Comparison of ENCODE assay signal across 8 cellular contexts in genomic region chr21:17512245-17513213, GRCh38. TPM values are rescaled to one million over a fixed set of nuclear protein-coding genes. Genes with fewer than 3 reads are reported as not detected.
DNase-seq lines count a peak whose midpoint lies in the region; ATAC-seq, FAIRE-seq and TF ChIP-seq lines count a peak whose summit lies in the region.

CXADR (plus strand) TSS chr21:17513043; CDS start chr21:17513130, 87 bp downstream.

- no peaks in the 10 kb centered on the region for H3K9me3 Mint-ChIP-seq in central memory CD8-positive, alpha-beta T cell

- peak within 1 kb of the TSS; percentile 80 for H3K4me3 Mint-ChIP-seq in central memory CD8-positive, alpha-beta T cell

- peaks cover 46% of the 10 kb centered on the region for H3K27me3 Mint-ChIP-seq in central memory CD8-positive, alpha-beta T cell

- H3K27ac Mint-ChIP-seq in central memory CD8-positive, alpha-beta T cell (ENCODE audit: low read depth), result no peak within 1 kb of the TSS

- FAIRE-seq in GM12891 (lab: Jason Lieb, UNC), result peak; percentile 74

- no peak for TF ChIP-seq POLR2A in GM12891 (IDR thresholded peaks at IDR 0.05; ENCODE audit: low read depth, low read length)

- H3K36me3 Mint-ChIP-seq in central memory CD8-positive, alpha-beta T cell (ENCODE audit: insufficient read depth), result peaks cover 5% of the 10 kb centered on the region

- H3K4me1 Mint-ChIP-seq in central memory CD8-positive, alpha-beta T cell, result peaks cover 19% of the 10 kb centered on the region

- DNase-seq in GM12891 (ENCODE audit: insufficient read length, low spot score) (peak; percentile 86), NCI-H1930 (lab: John Stamatoyannopoulos, UW) (peak; percentile 87 to 93), kidney tubule cell (ENCODE audit: low spot score) (peak; percentile 89), AML-193 (lab: John Stamatoyannopoulos, UW) (no peak)
- DNase-seq in activated CD4-positive, CD25-positive, alpha-beta regulatory T cell (lab: John Stamatoyannopoulos, UW), result peak; percentile 32 to 60 (median 44)
- DNase-seq in central memory CD8-positive, alpha-beta T cell (ENCODE audit: low spot score in 2 of 2), result peak; percentile 51 to 55
- peak; percentile 74 for DNase-seq in stimulated activated CD4-positive, alpha-beta T cell treated with anti-CD3 and anti-CD28 coated beads, Interleukin-1b, Interleukin-23, amount 100 ng/mL, for 48 hours

- ATAC-seq in HG02870 (IDR thresholded peaks at IDR 0.05; ENCODE audit: unreplicated experiment), result peak; percentile 85
- peak; percentile 77 for ATAC-seq in central memory CD8-positive, alpha-beta T cell (replicated peaks; ENCODE audit: extremely low read depth, poor library complexity, severe bottlenecking)

TF ChIP-seq in GM12891, 5 proteins besides CTCF, POLR2A, EP300 and RAD21:
- TF ChIP-seq PAX5 (IDR thresholded peaks at IDR 0.05; ENCODE audit: insufficient read depth, low read length, severe bottlenecking), result no peak
- no peak for TF ChIP-seq POU2F2 (IDR thresholded peaks at IDR 0.05; ENCODE audit: low read depth, low read length)
- no peak for TF ChIP-seq TAF1 (IDR thresholded peaks at IDR 0.05; ENCODE audit: low read depth, low read length)
TF ChIP-seq in GM12891: peak in this region for 0.

RNA-seq across cellular contexts. Expression of gene CXADR, which starts in this region (rescaled TPM):
- polyA plus RNA-seq in GM12891 (2012; ENCODE audit: low read depth, missing spikeins), result 0.28 TPM

Comparison
In these comparisons a context has a peak if more than half of its experiments do, and no peak if none do; other contexts are left out.
1. DNase-seq: peak in GM12891 (single experiment), NCI-H1930 (2 of 2), activated CD4-positive, CD25-positive, alpha-beta regulatory T cell (4 of 4), central memory CD8-positive, alpha-beta T cell (2 of 2), kidney tubule cell (single experiment) and stimulated activated CD4-positive, alpha-beta T cell treated with anti-CD3 and anti-CD28 coated beads, Interleukin-1b, Interleukin-23, amount 100 ng/mL, for 48 hours (single experiment); none in AML-193 (0 of 2).